Comparison of ENCODE assay signal across 1 cellular context in genomic region chr17:40063034-40063765, GRCh38.
A peak's percentile ranks its signal among the peaks of the same experiment; 100 is the strongest.
TF ChIP-seq lines count a peak whose summit lies in the region.

No MANE protein-coding gene starts in this region.

TF ChIP-seq in K562, 482 proteins besides CTCF, POLR2A, EP300 and RAD21 (continued from another document and continues in another):
- TF ChIP-seq ZNF740 (CRISPR knock-in tag; IDR thresholded peaks at IDR 0.05) (peak; percentile 47), ZNF740 (tag; IDR thresholded peaks at IDR 0.05) (peak in 1 of 2 experiments; percentile 56; a peak in 1 of 4 replicates), E2F3 (CRISPR knock-in tag; IDR thresholded peaks at IDR 0.05) (no peak), ZNF696 (CRISPR knock-in tag; conservative IDR thresholded peaks at IDR 0.05) (no peak), SIN3B (IDR thresholded peaks at IDR 0.05; ENCODE audit: low read depth) (peak; percentile 6; the same call in 1 of the 2 replicates), ZBTB7A (IDR thresholded peaks at IDR 0.05; ENCODE audit: borderline replicate concordance, control insufficient read depth, low read depth, low read length) (peak; percentile 65; the same call in 1 of the 2 replicates), ZBTB8A (IDR thresholded peaks at IDR 0.05; ENCODE audit: partially characterized antibody) (no peak), JUN (IDR thresholded peaks at IDR 0.05; ENCODE audit: borderline replicate concordance, low read depth, low read length) (no peak), JUN (CRISPR knock-in tag; IDR thresholded peaks at IDR 0.05; ENCODE audit: borderline replicate concordance) (no peak), ZFP36 (IDR thresholded peaks at IDR 0.05; ENCODE audit: low read depth, low read length, partially characterized antibody) (no peak), ZNF184 (CRISPR knock-in tag; IDR thresholded peaks at IDR 0.05) (no peak), ZNF699 (CRISPR knock-in tag; IDR thresholded peaks at IDR 0.05; ENCODE audit: insufficient replicate concordance) (no peak), TEAD2 (tag; IDR thresholded peaks at IDR 0.05) (no peak), SMAD4 (CRISPR knock-in tag; conservative IDR thresholded peaks at IDR 0.05) (0 out of 2 replicates have a peak, but pooled peaks have one; percentile 58), DPF2 (IDR thresholded peaks at IDR 0.05) (0 out of 2 replicates have a peak, but pooled peaks have one; percentile 29), ZNF274 (IDR thresholded peaks at IDR 0.05; ENCODE audit: borderline replicate concordance, low read depth, low read length) (no peak), SUPT5H (IDR thresholded peaks at IDR 0.05) (no peak), MAZ (CRISPR knock-in tag; conservative IDR thresholded peaks at IDR 0.05 in 1 of 2, IDR thresholded peaks at IDR 0.05 in 1 of 2) (peak in 1 of 2 experiments; percentile 58; a peak in 2 of 4 replicates), POLR3G (IDR thresholded peaks at IDR 0.05; ENCODE audit: extremely low read depth, insufficient read length, insufficient replicate concordance) (no peak), HEY1 (CRISPR knock-in tag; IDR thresholded peaks at IDR 0.05; ENCODE audit: borderline replicate concordance) (no peak), C11orf30 (IDR thresholded peaks at IDR 0.05; ENCODE audit: low read depth) (no peak), DNMT1 (IDR thresholded peaks at IDR 0.05) (no peak), TFAM (CRISPR knock-in tag; conservative IDR thresholded peaks at IDR 0.05) (no peak), SRSF3 (IDR thresholded peaks at IDR 0.05; ENCODE audit: insufficient read depth, low read length) (no peak), RBM25 (IDR thresholded peaks at IDR 0.05; ENCODE audit: low read depth, low read length, severe bottlenecking) (no peak), MCM3 (IDR thresholded peaks at IDR 0.05) (no peak), FOXK2 (conservative IDR thresholded peaks at IDR 0.05 in 1 of 2, IDR thresholded peaks at IDR 0.05 in 1 of 2; ENCODE audit: low read depth in 2 of 2) (peak; percentile 18 to 29; a peak in 1 of 4 replicates), ZNF239 (CRISPR knock-in tag; IDR thresholded peaks at IDR 0.05) (no peak), GATAD2B (IDR thresholded peaks at IDR 0.05; ENCODE audit: borderline replicate concordance) (no peak), MEF2A (IDR thresholded peaks at IDR 0.05; ENCODE audit: control insufficient read depth, low read depth, low read length) (no peak), TCF7 (IDR thresholded peaks at IDR 0.05; ENCODE audit: borderline replicate concordance) (no peak)
- TF ChIP-seq, protein P1, sequence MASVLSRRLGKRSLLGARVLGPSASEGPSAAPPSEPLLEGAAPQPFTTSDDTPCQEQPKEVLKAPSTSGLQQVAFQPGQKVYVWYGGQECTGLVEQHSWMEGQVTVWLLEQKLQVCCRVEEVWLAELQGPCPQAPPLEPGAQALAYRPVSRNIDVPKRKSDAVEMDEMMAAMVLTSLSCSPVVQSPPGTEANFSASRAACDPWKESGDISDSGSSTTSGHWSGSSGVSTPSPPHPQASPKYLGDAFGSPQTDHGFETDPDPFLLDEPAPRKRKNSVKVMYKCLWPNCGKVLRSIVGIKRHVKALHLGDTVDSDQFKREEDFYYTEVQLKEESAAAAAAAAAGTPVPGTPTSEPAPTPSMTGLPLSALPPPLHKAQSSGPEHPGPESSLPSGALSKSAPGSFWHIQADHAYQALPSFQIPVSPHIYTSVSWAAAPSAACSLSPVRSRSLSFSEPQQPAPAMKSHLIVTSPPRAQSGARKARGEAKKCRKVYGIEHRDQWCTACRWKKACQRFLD (CRISPR knock-in tag; IDR thresholded peaks at IDR 0.05) = no peak; the same call in 1 of the 2 replicates
- TF ChIP-seq, protein P2, sequence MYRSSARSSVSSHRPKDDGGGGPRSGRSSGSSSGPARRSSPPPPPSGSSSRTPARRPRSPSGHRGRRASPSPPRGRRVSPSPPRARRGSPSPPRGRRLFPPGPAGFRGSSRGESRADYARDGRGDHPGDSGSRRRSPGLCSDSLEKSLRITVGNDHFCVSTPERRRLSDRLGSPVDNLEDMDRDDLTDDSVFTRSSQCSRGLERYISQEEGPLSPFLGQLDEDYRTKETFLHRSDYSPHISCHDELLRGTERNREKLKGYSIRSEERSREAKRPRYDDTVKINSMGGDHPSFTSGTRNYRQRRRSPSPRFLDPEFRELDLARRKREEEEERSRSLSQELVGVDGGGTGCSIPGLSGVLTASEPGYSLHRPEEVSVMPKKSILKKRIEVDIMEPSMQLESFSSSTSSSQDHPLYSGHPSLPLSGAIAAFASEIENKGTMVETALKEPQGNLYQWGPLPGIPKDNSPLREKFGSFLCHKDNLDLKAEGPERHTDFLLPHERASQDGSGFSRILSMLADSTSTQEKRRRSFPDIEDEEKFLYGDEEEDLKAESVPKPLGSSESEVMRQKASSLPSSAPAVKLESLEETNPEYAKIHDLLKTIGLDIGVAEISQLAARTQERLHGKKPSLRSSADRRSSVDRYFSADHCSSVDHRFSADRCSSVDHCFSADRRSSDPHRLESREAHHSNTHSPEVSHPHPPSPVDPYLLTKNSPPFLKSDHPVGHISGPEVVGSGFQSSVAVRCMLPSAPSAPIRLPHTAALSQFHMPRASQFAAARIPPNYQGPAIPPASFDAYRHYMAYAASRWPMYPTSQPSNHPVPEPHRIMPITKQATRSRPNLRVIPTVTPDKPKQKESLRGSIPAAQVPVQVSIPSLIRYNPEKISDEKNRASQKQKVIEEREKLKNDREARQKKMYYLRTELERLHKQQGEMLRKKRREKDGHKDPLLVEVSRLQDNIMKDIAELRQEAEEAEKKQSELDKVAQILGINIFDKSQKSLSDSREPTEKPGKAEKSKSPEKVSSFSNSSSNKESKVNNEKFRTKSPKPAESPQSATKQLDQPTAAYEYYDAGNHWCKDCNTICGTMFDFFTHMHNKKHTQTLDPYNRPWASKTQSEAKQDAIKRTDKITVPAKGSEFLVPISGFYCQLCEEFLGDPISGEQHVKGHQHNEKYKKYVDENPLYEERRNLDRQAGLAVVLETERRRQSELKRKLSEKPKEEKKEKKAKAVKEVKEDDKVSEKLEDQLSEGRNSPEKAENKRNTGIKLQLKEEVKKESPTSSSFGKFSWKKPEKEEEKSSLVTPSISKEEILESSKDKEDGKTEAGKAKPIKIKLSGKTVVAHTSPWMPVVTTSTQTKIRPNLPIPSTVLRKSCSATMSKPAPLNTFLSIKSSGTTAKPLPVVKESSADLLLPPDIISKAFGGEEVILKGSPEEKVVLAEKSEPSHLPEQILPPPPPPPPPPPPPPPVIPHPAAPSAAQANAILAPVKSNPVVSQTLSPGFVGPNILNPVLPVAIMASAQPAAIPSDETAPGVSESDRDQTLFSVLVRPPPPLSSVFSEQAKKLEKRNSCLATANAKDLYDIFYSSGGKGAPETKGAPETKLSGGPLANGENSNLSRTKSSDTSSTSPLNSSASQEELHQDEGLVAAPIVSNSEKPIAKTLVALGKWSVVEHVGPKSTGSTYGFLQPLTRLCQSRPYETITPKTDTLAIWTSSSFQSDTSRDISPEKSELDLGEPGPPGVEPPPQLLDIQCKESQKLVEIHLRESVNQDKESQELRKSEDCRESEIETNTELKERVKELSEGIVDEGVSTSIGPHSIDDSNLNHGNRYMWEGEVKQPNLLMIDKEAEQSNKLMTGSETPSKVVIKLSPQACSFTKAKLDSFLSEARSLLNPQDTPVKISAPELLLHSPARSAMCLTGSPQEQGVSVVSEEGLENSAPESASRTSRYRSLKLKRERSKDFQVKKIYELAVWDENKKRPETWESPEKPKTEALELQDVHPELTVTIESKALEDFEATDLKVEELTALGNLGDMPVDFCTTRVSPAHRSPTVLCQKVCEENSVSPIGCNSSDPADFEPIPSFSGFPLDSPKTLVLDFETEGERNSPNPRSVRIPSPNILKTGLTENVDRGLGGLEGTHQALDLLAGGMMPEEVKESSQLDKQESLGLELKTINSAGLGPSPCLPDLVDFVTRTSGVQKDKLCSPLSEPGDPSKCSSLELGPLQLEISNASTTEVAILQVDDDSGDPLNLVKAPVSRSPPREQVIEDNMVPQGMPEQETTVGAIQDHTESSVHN (IDR thresholded peaks at IDR 0.05; ENCODE audit: borderline replicate concordance in 1 of 2, low read depth in 1 of 2) = no peak
- TF ChIP-seq, protein P3, sequence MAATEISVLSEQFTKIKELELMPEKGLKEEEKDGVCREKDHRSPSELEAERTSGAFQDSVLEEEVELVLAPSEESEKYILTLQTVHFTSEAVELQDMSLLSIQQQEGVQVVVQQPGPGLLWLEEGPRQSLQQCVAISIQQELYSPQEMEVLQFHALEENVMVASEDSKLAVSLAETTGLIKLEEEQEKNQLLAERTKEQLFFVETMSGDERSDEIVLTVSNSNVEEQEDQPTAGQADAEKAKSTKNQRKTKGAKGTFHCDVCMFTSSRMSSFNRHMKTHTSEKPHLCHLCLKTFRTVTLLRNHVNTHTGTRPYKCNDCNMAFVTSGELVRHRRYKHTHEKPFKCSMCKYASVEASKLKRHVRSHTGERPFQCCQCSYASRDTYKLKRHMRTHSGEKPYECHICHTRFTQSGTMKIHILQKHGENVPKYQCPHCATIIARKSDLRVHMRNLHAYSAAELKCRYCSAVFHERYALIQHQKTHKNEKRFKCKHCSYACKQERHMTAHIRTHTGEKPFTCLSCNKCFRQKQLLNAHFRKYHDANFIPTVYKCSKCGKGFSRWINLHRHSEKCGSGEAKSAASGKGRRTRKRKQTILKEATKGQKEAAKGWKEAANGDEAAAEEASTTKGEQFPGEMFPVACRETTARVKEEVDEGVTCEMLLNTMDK (IDR thresholded peaks at IDR 0.05; ENCODE audit: borderline replicate concordance, insufficient read depth, low read depth, low read length, poor library complexity, severe bottlenecking) = peak; percentile 63
- TF ChIP-seq, protein P4, sequence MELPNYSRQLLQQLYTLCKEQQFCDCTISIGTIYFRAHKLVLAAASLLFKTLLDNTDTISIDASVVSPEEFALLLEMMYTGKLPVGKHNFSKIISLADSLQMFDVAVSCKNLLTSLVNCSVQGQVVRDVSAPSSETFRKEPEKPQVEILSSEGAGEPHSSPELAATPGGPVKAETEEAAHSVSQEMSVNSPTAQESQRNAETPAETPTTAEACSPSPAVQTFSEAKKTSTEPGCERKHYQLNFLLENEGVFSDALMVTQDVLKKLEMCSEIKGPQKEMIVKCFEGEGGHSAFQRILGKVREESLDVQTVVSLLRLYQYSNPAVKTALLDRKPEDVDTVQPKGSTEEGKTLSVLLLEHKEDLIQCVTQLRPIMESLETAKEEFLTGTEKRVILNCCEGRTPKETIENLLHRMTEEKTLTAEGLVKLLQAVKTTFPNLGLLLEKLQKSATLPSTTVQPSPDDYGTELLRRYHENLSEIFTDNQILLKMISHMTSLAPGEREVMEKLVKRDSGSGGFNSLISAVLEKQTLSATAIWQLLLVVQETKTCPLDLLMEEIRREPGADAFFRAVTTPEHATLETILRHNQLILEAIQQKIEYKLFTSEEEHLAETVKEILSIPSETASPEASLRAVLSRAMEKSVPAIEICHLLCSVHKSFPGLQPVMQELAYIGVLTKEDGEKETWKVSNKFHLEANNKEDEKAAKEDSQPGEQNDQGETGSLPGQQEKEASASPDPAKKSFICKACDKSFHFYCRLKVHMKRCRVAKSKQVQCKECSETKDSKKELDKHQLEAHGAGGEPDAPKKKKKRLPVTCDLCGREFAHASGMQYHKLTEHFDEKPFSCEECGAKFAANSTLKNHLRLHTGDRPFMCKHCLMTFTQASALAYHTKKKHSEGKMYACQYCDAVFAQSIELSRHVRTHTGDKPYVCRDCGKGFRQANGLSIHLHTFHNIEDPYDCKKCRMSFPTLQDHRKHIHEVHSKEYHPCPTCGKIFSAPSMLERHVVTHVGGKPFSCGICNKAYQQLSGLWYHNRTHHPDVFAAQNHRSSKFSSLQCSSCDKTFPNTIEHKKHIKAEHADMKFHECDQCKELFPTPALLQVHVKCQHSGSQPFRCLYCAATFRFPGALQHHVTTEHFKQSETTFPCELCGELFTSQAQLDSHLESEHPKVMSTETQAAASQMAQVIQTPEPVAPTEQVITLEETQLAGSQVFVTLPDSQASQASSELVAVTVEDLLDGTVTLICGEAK (IDR thresholded peaks at IDR 0.05) = peak; percentile 46
- TF ChIP-seq, protein P4 (CRISPR knock-in tag; IDR thresholded peaks at IDR 0.05) = no peak
